In the genomic region with DNA sequence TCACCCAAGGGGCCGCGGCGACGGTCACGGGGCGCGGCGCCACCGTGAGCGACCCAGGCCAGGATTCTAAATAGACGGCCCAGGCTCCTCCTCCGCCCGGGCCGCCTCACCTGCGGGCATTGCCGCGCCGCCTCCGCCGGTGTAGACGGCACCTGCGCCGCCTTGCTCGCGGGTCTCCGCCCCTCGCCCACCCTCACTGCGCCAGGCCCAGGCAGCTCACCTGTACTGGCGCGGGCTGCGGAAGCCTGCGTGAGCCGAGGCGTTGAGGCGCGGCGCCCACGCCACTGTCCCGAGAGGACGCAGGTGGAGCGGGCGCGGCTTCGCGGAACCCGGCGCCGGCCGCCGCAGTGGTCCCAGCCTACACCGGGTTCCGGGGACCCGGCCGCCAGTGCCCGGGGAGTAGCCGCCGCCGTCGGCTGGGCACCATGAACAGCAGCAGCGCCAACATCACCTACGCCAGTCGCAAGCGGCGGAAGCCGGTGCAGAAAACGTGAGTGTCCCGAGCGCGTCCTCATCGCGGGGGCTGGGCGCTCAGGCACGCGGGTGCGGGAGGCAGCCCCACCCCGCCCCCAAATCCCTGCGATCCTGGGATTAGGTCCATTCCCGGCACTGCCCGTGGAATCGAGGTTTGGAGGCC, we compare ENCODE assay signal across 8 cellular contexts. TPM values are rescaled to one million over a fixed set of nuclear protein-coding genes. Genes with fewer than 3 reads are reported as not detected.
A peak's percentile ranks its signal among the peaks of the same experiment; 100 is the strongest.
DNase-seq lines count a peak whose midpoint lies in the region; ATAC-seq and TF ChIP-seq lines count a peak whose summit lies in the region.

No MANE protein-coding gene starts in this region.

- WGBS in ectodermal cell, 2 experiments, result 0% methylated on average over 80 of the region's 80 CpGs

- H3K27me3 ChIP-seq in KMS-11 (ENCODE audit: insufficient read depth, low read depth) (no peaks in the 10 kb centered on the region), ectodermal cell (ENCODE audit: control insufficient read depth, insufficient read depth, low read length, poor library complexity, severe bottlenecking) (peaks cover 28% of the 10 kb centered on the region)

- H3K4me1 Mint-ChIP-seq in mesothelial cell of epicardium, result peaks cover 27% of the 10 kb centered on the region

- peaks cover 12% of the 10 kb centered on the region for H3K27me3 Mint-ChIP-seq in mesothelial cell of epicardium (ENCODE audit: low read depth)

- no peaks in the 10 kb centered on the region for H3K9me3 ChIP-seq in ectodermal cell (ENCODE audit: control insufficient read depth, low read length)

- DNase-seq in DMS79 treated with DMSO at 0.1 percent for 48 hours (lab: John Stamatoyannopoulos, UW) (peak; percentile 58), mesothelial cell of epicardium (ENCODE audit: low spot score in 2 of 2, unreplicated experiment in 2 of 2) (peak; percentile 31 to 69), SIG-M5 (lab: John Stamatoyannopoulos, UW) (no peak)
- DNase-seq in activated CD4-positive, alpha-beta T cell treated with anti-CD3 and anti-CD28 coated beads, Interleukin-2, amount 50 U/mL, for 1 hour, result peak; percentile 56
- DNase-seq in stimulated activated CD8-positive, alpha-beta memory T cell treated with anti-CD3 and anti-CD28 coated beads, Interleukin-15, amount 100 ng/mL, for 48 hours (ENCODE audit: low read depth in 2 of 2), result peak; percentile 31 to 34

- no peak overlapping the region for H3K4me3 ChIP-seq in KMS-11 (IDR thresholded peaks at IDR 0.05; ENCODE audit: insufficient read depth, low read depth, low read length)
- H3K4me3 ChIP-seq in ectodermal cell (ENCODE audit: insufficient read depth, low read depth, low read length), result peak overlapping the region; percentile 69

- peak overlapping the region; percentile 86 for H3K4me3 Mint-ChIP-seq in mesothelial cell of epicardium

- peaks cover 49% of the 10 kb centered on the region for H3K79me2 ChIP-seq in KMS-11 (ENCODE audit: insufficient read depth, low read depth)

- peak; percentile 28 for ATAC-seq in GM21619 (IDR thresholded peaks at IDR 0.05; ENCODE audit: unreplicated experiment)

- H3K9ac ChIP-seq in KMS-11, result peak overlapping the region; percentile 68

- H4K20me1 ChIP-seq in KMS-11 (ENCODE audit: insufficient read depth), result no peaks in the 10 kb centered on the region

- no peaks in the 10 kb centered on the region for H3K36me3 Mint-ChIP-seq in mesothelial cell of epicardium

- no peak overlapping the region for H3K27ac Mint-ChIP-seq in mesothelial cell of epicardium

- peak overlapping the region; percentile 59 for H2AFZ ChIP-seq in KMS-11 (ENCODE audit: low read depth)

- H3K36me3 ChIP-seq in KMS-11 (ENCODE audit: insufficient read depth), result no peaks in the 10 kb centered on the region
- H3K36me3 ChIP-seq in ectodermal cell (ENCODE audit: control insufficient read depth, insufficient read depth, low read length), result no peaks in the 10 kb centered on the region

- H3K27ac ChIP-seq in KMS-11, result peak overlapping the region; percentile 68
- H3K27ac ChIP-seq in ectodermal cell (ENCODE audit: insufficient read depth, low read depth, low read length, poor library complexity, severe bottlenecking), result no peak overlapping the region

- H3K4me2 ChIP-seq in KMS-11, result peak overlapping the region; percentile 82

- TF ChIP-seq CTCF in KMS-11 (conservative IDR thresholded peaks at IDR 0.05; ENCODE audit: low read depth, low read length) (no peak), mesothelial cell of epicardium (IDR thresholded peaks at IDR 0.05; ENCODE audit: unreplicated experiment) (no peak)

- H3K4me1 ChIP-seq in KMS-11 (ENCODE audit: low read depth, poor library complexity, severe bottlenecking), result peaks cover 27% of the 10 kb centered on the region
- H3K4me1 ChIP-seq in ectodermal cell (ENCODE audit: control insufficient read depth, insufficient read depth, low read length), result no peaks in the 10 kb centered on the region

- peaks cover 7% of the 10 kb centered on the region for H3K9me3 Mint-ChIP-seq in mesothelial cell of epicardium

RNA-seq across cellular contexts. Expression of gene AHR, which starts 0.5 kb away (rescaled TPM):
- 4.4 TPM for polyA plus RNA-seq in ectodermal cell (2013, experiment 1 of 4)
- 2.6 TPM for polyA plus RNA-seq in ectodermal cell (2013, experiment 2 of 4)
- 4.0 TPM for polyA plus RNA-seq in ectodermal cell (2013, experiment 3 of 4)
- polyA plus RNA-seq in ectodermal cell (2013, experiment 4 of 4), result 2.6 TPM
- total RNA-seq in mesothelial cell of epicardium, result 45.6 to 49.7 TPM (median 48.0 TPM) in 3 replicates
